In genomic region chr1:225860860-225861441, GRCh38 we compare ENCODE assay signal across 1 cellular context.
A peak's percentile ranks its signal among the peaks of the same experiment; 100 is the strongest.
TF ChIP-seq lines count a peak whose summit lies in the region.

No MANE protein-coding gene starts in this region.

TF ChIP-seq in GM12878, 131 proteins besides CTCF, POLR2A, EP300 and RAD21:
- TF ChIP-seq YBX1 (IDR thresholded peaks at IDR 0.05) (no peak), POLR2AphosphoS5 (IDR thresholded peaks at IDR 0.05; ENCODE audit: low read length) (0 out of 2 replicates have a peak, but pooled peaks have one; percentile 16)
- TF ChIP-seq, protein P1, sequence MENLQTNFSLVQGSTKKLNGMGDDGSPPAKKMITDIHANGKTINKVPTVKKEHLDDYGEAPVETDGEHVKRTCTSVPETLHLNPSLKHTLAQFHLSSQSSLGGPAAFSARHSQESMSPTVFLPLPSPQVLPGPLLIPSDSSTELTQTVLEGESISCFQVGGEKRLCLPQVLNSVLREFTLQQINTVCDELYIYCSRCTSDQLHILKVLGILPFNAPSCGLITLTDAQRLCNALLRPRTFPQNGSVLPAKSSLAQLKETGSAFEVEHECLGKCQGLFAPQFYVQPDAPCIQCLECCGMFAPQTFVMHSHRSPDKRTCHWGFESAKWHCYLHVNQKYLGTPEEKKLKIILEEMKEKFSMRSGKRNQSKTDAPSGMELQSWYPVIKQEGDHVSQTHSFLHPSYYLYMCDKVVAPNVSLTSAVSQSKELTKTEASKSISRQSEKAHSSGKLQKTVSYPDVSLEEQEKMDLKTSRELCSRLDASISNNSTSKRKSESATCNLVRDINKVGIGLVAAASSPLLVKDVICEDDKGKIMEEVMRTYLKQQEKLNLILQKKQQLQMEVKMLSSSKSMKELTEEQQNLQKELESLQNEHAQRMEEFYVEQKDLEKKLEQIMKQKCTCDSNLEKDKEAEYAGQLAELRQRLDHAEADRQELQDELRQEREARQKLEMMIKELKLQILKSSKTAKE (IDR thresholded peaks at IDR 0.05; ENCODE audit: low read depth, poor library complexity, severe bottlenecking) = no peak
TF ChIP-seq in GM12878: peak in this region for 1.
